Comparison of ENCODE assay signal across 12 cellular contexts in the genomic region with DNA sequence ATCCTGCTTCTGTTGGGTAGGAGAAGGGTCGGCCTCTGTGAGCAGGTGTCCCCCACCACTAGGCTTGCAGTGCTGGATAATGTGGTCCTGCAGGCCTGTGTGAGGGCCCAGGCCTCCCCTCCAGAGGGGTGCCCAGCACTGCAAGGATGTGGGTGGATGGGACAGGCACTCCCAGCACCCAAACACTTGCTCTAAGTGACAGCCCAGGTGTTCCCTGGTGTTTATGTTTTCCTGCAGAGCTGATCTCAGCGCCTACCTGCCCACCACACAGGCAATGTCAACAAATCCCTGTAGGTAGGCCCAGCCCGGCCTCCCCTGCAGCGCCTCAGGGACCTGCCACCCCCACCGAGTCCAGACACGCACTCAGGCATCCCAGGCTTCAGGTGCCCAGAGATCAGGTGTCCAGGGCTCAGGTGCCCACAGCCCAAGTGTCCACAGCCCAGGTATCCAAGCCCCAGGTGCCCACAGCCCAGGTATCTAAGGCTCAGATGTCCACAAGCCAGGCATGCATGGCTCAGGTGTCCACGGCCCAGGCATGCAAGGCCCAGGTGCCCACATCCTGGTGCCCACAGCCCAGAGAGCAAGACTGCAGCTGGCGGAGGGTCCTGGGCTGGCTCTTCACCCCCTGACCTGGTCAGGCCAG. TPM values are rescaled to one million over a fixed set of nuclear protein-coding genes. Genes with fewer than 3 reads are reported as not detected.
A peak's percentile ranks its signal among the peaks of the same experiment; 100 is the strongest.
DNase-seq lines count a peak whose midpoint lies in the region; ATAC-seq, FAIRE-seq and TF ChIP-seq lines count a peak whose summit lies in the region.
"Had no signal": no experiment of that assay in that cellular context is flagged by ENCODE, and none has a peak within 500 bp of the region (broad histone marks: within the 10 kb centered on the region; RNA-seq: fewer than 3 reads in every experiment).

No MANE protein-coding gene starts in this region.

- H3K9me1 ChIP-seq in K562 (ENCODE audit: control insufficient read depth, insufficient read depth, low read length) = no peaks in the 10 kb centered on the region

- intact Hi-C loops in K562 (cut with micrococcal nuclease) = no loop called here
- intact Hi-C loops in naive thymus-derived CD4-positive, alpha-beta T cell (cut with micrococcal nuclease) = loop anchor here (5.0 to 10.0 kb wide), 4 partner anchors 59 to 126 kb away; a partner anchor contains a TSS

- TF ChIP-seq CTCF in K562 (IDR thresholded peaks at IDR 0.05 in 2 of 3, conservative IDR thresholded peaks at IDR 0.05 in 1 of 3; ENCODE audit: insufficient read depth in 2 of 3, low read depth in 1 of 3, low read length in 3 of 3) = no peak

- DNase-seq in Ammon's horn (ENCODE audit: low spot score) (peak; percentile 2), Daoy (ENCODE audit: low read depth) (peak; percentile 0), K562 (ENCODE audit: extremely low read depth in 1 of 4, low spot score in 3 of 4) (no peak), NCI-H526 (lab: John Stamatoyannopoulos, UW) (no peak)
- peak in 1 of 9 donors; percentile 14 for DNase-seq in naive thymus-derived CD4-positive, alpha-beta T cell
- DNase-seq: cerebellar nuclear complex had no signal

- no peaks in the 10 kb centered on the region for H3K36me3 Mint-ChIP-seq in naive thymus-derived CD4-positive, alpha-beta T cell
- H3K36me3 Mint-ChIP-seq: activated naive CD8-positive, alpha-beta T cell; CD14-positive monocyte had no signal

- H3K9me3 ChIP-seq in K562 (replicated peaks; ENCODE audit: control insufficient read depth, insufficient read depth, low read depth, low read length) = no peaks in the 10 kb centered on the region
- no peaks in the 10 kb centered on the region for H3K9me3 ChIP-seq in naive thymus-derived CD4-positive, alpha-beta T cell (ENCODE audit: control insufficient read depth in 2 of 3, low read length in 3 of 3)

- POLR2A ChIA-PET in K562 (lab: Yijun Ruan, JAX) = interaction anchor here (0.6 to 1.5 kb wide), 5 partner anchors 14 to 64 kb away, joined by 3 to 5 read pairs (median 3); no protein-coding TSS in a partner anchor
- POLR2A ChIA-PET in naive thymus-derived CD4-positive, alpha-beta T cell (lab: Charles Lee) = interaction anchor here (1.0 kb wide), 1 partner anchor 125 kb away, joined by 3 read pairs; no protein-coding TSS in a partner anchor

- H3K9ac ChIP-seq in K562 (ENCODE audit: insufficient read depth in 1 of 2, low read depth in 2 of 2, low read length in 2 of 2) = peak overlapping the region in 1 of 2 experiments; percentile 38; a peak in 2 of 4 replicates

- H3K27me3 ChIP-seq in K562 (ENCODE audit: control insufficient read depth in 2 of 2, insufficient read depth in 2 of 2, low read length in 2 of 2) = peaks cover 0 to 14% of the 10 kb centered on the region in 2 experiments; a peak in 2 of 5 replicates
- no peaks in the 10 kb centered on the region for H3K27me3 ChIP-seq in naive thymus-derived CD4-positive, alpha-beta T cell (ENCODE audit: control insufficient read depth in 2 of 2, insufficient read depth in 2 of 2, low read length in 2 of 2)

- H3K9me3 Mint-ChIP-seq in naive thymus-derived CD4-positive, alpha-beta T cell = peaks cover 0 to 2% (median 0%) of the 10 kb centered on the region in 11 donors
- H3K9me3 Mint-ChIP-seq: CD14-positive monocyte; stimulated activated naive CD8-positive, alpha-beta T cell treated with anti-CD3 and anti-CD28 coated beads, Interleukin-15, Interleukin-2, amounts not matched to agents 100 ng/mL and 50 ng/mL, for 24 hours had no signal

- peak overlapping the region; percentile 28 for H2AFZ ChIP-seq in K562 (ENCODE audit: low read depth, low read length)

- no peaks in the 10 kb centered on the region for H3K79me2 ChIP-seq in K562 (ENCODE audit: control insufficient read depth, insufficient read depth, low read length)

- no TSS peak for BruUV-seq in K562 (replicated peaks; lab: Mats Ljungman, UMichigan)

- 49% methylated on average over 8 of the region's 8 CpGs for WGBS in K562 (ENCODE audit: insufficient coverage, low coverage, missing lambda C conversion rate)

- no peak for TF ChIP-seq POLR2A in K562 (conservative IDR thresholded peaks at IDR 0.05)

- H4K20me1 ChIP-seq in K562 (replicated peaks; ENCODE audit: control insufficient read depth, insufficient read depth, low read length) = no peaks in the 10 kb centered on the region

- peaks cover 9 to 50% (median 23%) of the 10 kb centered on the region in 7 donors for H3K4me1 Mint-ChIP-seq in naive thymus-derived CD4-positive, alpha-beta T cell

- no peak overlapping the region for H3K27ac ChIP-seq in K562 (ENCODE audit: extremely low read depth, low read depth, low read length)
- peak overlapping the region; percentile 75 for H3K27ac ChIP-seq in naive thymus-derived CD4-positive, alpha-beta T cell (ENCODE audit: low read depth, low read length)

- peak overlapping the region; percentile 34; the same call in 1 of the 2 replicates for H3K4me2 ChIP-seq in K562 (ENCODE audit: insufficient read depth, low read length)

- TF ChIP-seq RAD21 in K562 (CRISPR knock-in tag; conservative IDR thresholded peaks at IDR 0.05 in 1 of 2, IDR thresholded peaks at IDR 0.05 in 1 of 2) = no peak

- FAIRE-seq in K562 (lab: Jason Lieb, UNC) = no peak

- peaks cover 20 to 82% of the 10 kb centered on the region in 2 experiments for H3K4me1 ChIP-seq in K562 (replicated peaks in 1 of 2; ENCODE audit: control insufficient read depth in 2 of 2, insufficient read depth in 2 of 2, low read length in 2 of 2)
- H3K4me1 ChIP-seq in naive thymus-derived CD4-positive, alpha-beta T cell (ENCODE audit: control insufficient read depth in 2 of 2, insufficient read depth in 2 of 2, low read length in 2 of 2) = peaks cover 30 to 40% of the 10 kb centered on the region in 2 donors

- peaks cover 0 to 2% (median 0%) of the 10 kb centered on the region in 5 donors for H3K27me3 Mint-ChIP-seq in naive thymus-derived CD4-positive, alpha-beta T cell
- H3K27me3 Mint-ChIP-seq: activated naive CD8-positive, alpha-beta T cell; stimulated activated naive CD8-positive, alpha-beta T cell treated with anti-CD3 and anti-CD28 coated beads, Interleukin-15, Interleukin-2, amounts not matched to agents 100 ng/mL and 50 ng/mL, for 24 hours had no signal

- H3K4me3 ChIP-seq in K562 = no peak overlapping the region
- H3K4me3 ChIP-seq in naive thymus-derived CD4-positive, alpha-beta T cell (ENCODE audit: low read length) = no peak overlapping the region

- no peak for TF ChIP-seq EP300 in K562 (IDR thresholded peaks at IDR 0.05; ENCODE audit: low read length)

- ATAC-seq in K562 = no peak
- ATAC-seq in naive thymus-derived CD4-positive, alpha-beta T cell = no peak
- no peak for ATAC-seq in GM19463 (IDR thresholded peaks at IDR 0.05; ENCODE audit: unreplicated experiment)
- ATAC-seq in HG02870 (IDR thresholded peaks at IDR 0.05; ENCODE audit: unreplicated experiment) = no peak
- ATAC-seq in HG02610 (IDR thresholded peaks at IDR 0.05; ENCODE audit: unreplicated experiment) = no peak

- H3K36me3 ChIP-seq in K562 (ENCODE audit: control insufficient read depth, insufficient read depth, low read length) = no peaks in the 10 kb centered on the region
- H3K36me3 ChIP-seq in naive thymus-derived CD4-positive, alpha-beta T cell (ENCODE audit: control insufficient read depth in 2 of 3, insufficient read depth in 3 of 3, low read length in 3 of 3) = no peaks in the 10 kb centered on the region

- peak overlapping the region in 4 of 10 donors; percentile 16 to 86 (median 52) for H3K4me3 Mint-ChIP-seq in naive thymus-derived CD4-positive, alpha-beta T cell

- CTCF ChIA-PET in K562 (lab: Yijun Ruan, JAX; ENCODE audit: low intra/inter-chr PET ratio) = no interaction called here
- CTCF ChIA-PET in naive thymus-derived CD4-positive, alpha-beta T cell (lab: Charles Lee) = interaction anchor here (0.8 kb wide), 1 partner anchor 39 kb away, joined by 3 read pairs; no protein-coding TSS in a partner anchor

- in situ Hi-C loops in K562 (cut with MboI) = no loop called here

- peak overlapping the region in 8 of 9 donors; percentile 36 to 93 (median 81) for H3K27ac Mint-ChIP-seq in naive thymus-derived CD4-positive, alpha-beta T cell

TF ChIP-seq in K562, 482 proteins besides CTCF, POLR2A, EP300 and RAD21:
- peak; percentile 45 for TF ChIP-seq ZFX (CRISPR knock-in tag; IDR thresholded peaks at IDR 0.05)
- TF ChIP-seq TOE1 (IDR thresholded peaks at IDR 0.05; ENCODE audit: borderline replicate concordance) = no peak
- 0 out of 2 replicates have a peak, but pooled peaks have one; percentile 42 for TF ChIP-seq TOE1 (CRISPR knock-in tag; IDR thresholded peaks at IDR 0.05; ENCODE audit: borderline replicate concordance, low read depth)
- TF ChIP-seq BRD4 (IDR thresholded peaks at IDR 0.05) = no peak
- peak; percentile 64; the same call in 1 of the 2 replicates for TF ChIP-seq ZBTB7A (IDR thresholded peaks at IDR 0.05; ENCODE audit: borderline replicate concordance, control insufficient read depth, low read depth, low read length)
- TF ChIP-seq ZNF668 (CRISPR knock-in tag; IDR thresholded peaks at IDR 0.05) = no peak
- peak; percentile 38; the same call in 1 of the 2 replicates for TF ChIP-seq ZEB2 (IDR thresholded peaks at IDR 0.05)
- no peak for TF ChIP-seq SAP30 (IDR thresholded peaks at IDR 0.05; ENCODE audit: borderline replicate concordance, insufficient read depth, low read depth, low read length, poor library complexity, severe bottlenecking)
- no peak for TF ChIP-seq SMARCA5 (IDR thresholded peaks at IDR 0.05)
TF ChIP-seq in K562: peak in this region for 4.

RNA-seq across cellular contexts. Expression of a gene that starts 59.2 kb away (rescaled TPM):
- total RNA-seq in Daoy (2014; rRNA removed; shearing (Covaris generic)) = 0.57 and 1.8 TPM in 2 replicates
- 0.44 and 0.51 TPM in 2 replicates for total RNA-seq in K562 (2011; cell fraction: chromatin; rRNA removed; ENCODE audit: low replicate concordance)
- total RNA-seq in K562 (2011; cell fraction: nucleolus; rRNA removed) = 0.26 and 0.67 TPM in 2 replicates
- total RNA-seq in K562 (2011; cell fraction: nucleoplasm; rRNA removed) = 0.37 and 0.61 TPM in 2 replicates
- 0.04 TPM in 1 of 2 replicates, not detected in the other for total RNA-seq in K562 (2014; rRNA removed)
- total RNA-seq in K562 (2014; rRNA removed; fragmentation: Illumina TruSeq; extraction: Trizol) = 0.04 TPM in 1 of 2 replicates, not detected in the other
- total RNA-seq in K562 (2015; rRNA removed; fragmentation: Illumina TruSeq; extraction: Trizol) = not detected in 2 replicates
- 0.04 and 0.16 TPM in 2 replicates for total RNA-seq in K562 (2021)
- 0.10 and 0.12 TPM in 2 replicates for polyA plus RNA-seq in K562 (2011; rRNA removed)
- 0.09 and 0.19 TPM in 2 replicates for polyA plus RNA-seq in K562 (2011; cell fraction: cytosol; rRNA removed)
- 0.30 and 0.39 TPM in 2 replicates for polyA plus RNA-seq in K562 (2011; cell fraction: nucleus; rRNA removed)
- 0.12 and 0.19 TPM in 2 replicates for polyA plus RNA-seq in K562 (2012)
- 0.03 and 0.07 TPM in 2 replicates for polyA plus RNA-seq in K562 (2014; fragmentation: Illumina TruSeq; extraction: Trizol)
- not detected for polyA plus RNA-seq in K562 (2014; fragmentation: Nextera tagmentation; extraction: Ambion mirVana)
- 0.07 and 0.17 TPM in 2 replicates for polyA plus RNA-seq in K562 (2014; rRNA removed)
- 0.25 and 0.36 TPM in 2 replicates for polyA minus RNA-seq in K562 (2011; rRNA and poly(A)+ RNA removed)
- 0.46 TPM in 1 of 2 replicates, not detected in the other for polyA minus RNA-seq in K562 (2011; cell fraction: cytosol; rRNA and poly(A)+ RNA removed)
- 0.11 and 0.13 TPM in 2 replicates for polyA minus RNA-seq in K562 (2011; cell fraction: nucleus; rRNA and poly(A)+ RNA removed)
- total RNA-seq in naive thymus-derived CD4-positive, alpha-beta T cell = under 1 TPM in 1 of 5 experiments, not detected in 4; 0.29 TPM
- not detected for polyA plus RNA-seq in naive thymus-derived CD4-positive, alpha-beta T cell
- polyA plus RNA-seq: CD14-positive monocyte had no signal

Comparison
In these comparisons a context has a peak if more than half of its experiments do, and no peak if none do; other contexts are left out.
1. DNase-seq: peak in Ammon's horn (single experiment) and Daoy (single experiment); none in K562 (0 of 4) and NCI-H526 (0 of 2).